Comparison of ENCODE assay signal across 1 cellular context in the genomic region with DNA sequence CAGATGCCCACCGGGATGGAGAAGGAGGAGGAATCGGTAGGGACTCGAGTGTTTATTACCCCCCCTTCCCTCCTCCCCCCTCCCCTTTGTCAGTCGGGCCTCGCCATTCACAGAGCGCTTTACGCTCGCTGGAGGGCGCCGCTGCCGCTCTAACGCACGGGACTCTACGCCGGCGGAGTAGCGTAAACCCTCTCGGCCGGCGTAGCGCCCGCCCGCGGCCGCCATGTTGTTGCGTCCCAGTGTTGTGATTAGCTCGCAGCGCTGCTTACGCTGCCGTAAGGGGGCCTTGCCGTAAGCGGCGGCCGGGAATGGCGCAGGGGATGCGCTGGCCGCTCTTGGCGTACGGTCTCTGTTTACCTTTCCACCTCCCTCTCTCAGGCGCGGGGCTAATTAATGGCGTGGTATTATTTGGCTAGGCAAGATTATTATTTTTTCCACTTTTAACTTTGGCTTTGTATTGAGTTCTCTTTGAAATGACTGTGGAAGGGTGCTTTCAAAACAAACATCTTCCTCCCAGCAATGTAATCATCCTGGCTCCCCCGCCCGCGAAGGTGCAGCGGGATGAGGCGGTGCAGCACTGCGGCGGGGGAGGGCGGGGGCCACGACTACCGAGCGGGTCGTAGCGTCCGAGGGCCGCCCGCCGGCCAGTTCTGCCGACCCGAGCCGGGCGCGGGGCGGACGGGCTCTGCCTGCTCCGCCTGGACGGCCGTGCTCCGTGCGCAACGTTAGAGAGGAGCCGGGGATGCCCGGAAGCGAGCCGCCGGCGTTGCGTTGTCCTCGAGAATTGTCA.
TF ChIP-seq lines count a peak whose summit lies in the region.

No MANE protein-coding gene starts in this region.

TF ChIP-seq in K562, 482 proteins besides CTCF, POLR2A, EP300 and RAD21 (continued from another document and continues in another):
- TF ChIP-seq C11orf30 (IDR thresholded peaks at IDR 0.05; ENCODE audit: low read depth), result no peak
- TF ChIP-seq CCAR2 (IDR thresholded peaks at IDR 0.05; ENCODE audit: low read depth, low read length), result no peak
- TF ChIP-seq EP400 (IDR thresholded peaks at IDR 0.05), result peak; percentile 84
- TF ChIP-seq ESRRA (IDR thresholded peaks at IDR 0.05; ENCODE audit: borderline replicate concordance, low read depth), result peak; percentile 72; the same call in 1 of the 2 replicates
- no peak for TF ChIP-seq SMAD1 (IDR thresholded peaks at IDR 0.05; ENCODE audit: low read depth, low read length, partially characterized antibody)
- TF ChIP-seq, protein P1, sequence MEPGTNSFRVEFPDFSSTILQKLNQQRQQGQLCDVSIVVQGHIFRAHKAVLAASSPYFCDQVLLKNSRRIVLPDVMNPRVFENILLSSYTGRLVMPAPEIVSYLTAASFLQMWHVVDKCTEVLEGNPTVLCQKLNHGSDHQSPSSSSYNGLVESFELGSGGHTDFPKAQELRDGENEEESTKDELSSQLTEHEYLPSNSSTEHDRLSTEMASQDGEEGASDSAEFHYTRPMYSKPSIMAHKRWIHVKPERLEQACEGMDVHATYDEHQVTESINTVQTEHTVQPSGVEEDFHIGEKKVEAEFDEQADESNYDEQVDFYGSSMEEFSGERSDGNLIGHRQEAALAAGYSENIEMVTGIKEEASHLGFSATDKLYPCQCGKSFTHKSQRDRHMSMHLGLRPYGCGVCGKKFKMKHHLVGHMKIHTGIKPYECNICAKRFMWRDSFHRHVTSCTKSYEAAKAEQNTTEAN (CRISPR knock-in tag; IDR thresholded peaks at IDR 0.05), result no peak
- no peak for TF ChIP-seq FOS (IDR thresholded peaks at IDR 0.05; ENCODE audit: extremely low read depth, insufficient read length)
- TF ChIP-seq ZNF263 (CRISPR knock-in tag; IDR thresholded peaks at IDR 0.05; ENCODE audit: borderline replicate concordance), result peak; percentile 73
- no peak for TF ChIP-seq SMARCC2 (IDR thresholded peaks at IDR 0.05; ENCODE audit: low read depth)
- no peak for TF ChIP-seq ZZZ3 (IDR thresholded peaks at IDR 0.05)
- TF ChIP-seq IFI16 (CRISPR knock-in tag; IDR thresholded peaks at IDR 0.05), result no peak
- TF ChIP-seq, protein P2, sequence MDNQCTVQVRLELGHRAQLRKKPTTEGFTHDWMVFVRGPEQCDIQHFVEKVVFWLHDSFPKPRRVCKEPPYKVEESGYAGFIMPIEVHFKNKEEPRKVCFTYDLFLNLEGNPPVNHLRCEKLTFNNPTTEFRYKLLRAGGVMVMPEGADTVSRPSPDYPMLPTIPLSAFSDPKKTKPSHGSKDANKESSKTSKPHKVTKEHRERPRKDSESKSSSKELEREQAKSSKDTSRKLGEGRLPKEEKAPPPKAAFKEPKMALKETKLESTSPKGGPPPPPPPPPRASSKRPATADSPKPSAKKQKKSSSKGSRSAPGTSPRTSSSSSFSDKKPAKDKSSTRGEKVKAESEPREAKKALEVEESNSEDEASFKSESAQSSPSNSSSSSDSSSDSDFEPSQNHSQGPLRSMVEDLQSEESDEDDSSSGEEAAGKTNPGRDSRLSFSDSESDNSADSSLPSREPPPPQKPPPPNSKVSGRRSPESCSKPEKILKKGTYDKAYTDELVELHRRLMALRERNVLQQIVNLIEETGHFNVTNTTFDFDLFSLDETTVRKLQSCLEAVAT (IDR thresholded peaks at IDR 0.05), result no peak
- TF ChIP-seq RBM34 (IDR thresholded peaks at IDR 0.05; ENCODE audit: borderline replicate concordance, insufficient read depth, low read length), result 0 out of 2 replicates have a peak, but pooled peaks have one; percentile 42
- peak; percentile 71 for TF ChIP-seq CREM (IDR thresholded peaks at IDR 0.05; ENCODE audit: low read depth)
- no peak for TF ChIP-seq HSF4 (CRISPR knock-in tag; IDR thresholded peaks at IDR 0.05; ENCODE audit: borderline replicate concordance)
- no peak for TF ChIP-seq IRF2 (CRISPR knock-in tag; IDR thresholded peaks at IDR 0.05)
- no peak for TF ChIP-seq FOXA1 (IDR thresholded peaks at IDR 0.05; ENCODE audit: borderline replicate concordance)
- TF ChIP-seq HNRNPL (IDR thresholded peaks at IDR 0.05; ENCODE audit: low read depth, low read length), result peak; percentile 100
- TF ChIP-seq, protein P3, sequence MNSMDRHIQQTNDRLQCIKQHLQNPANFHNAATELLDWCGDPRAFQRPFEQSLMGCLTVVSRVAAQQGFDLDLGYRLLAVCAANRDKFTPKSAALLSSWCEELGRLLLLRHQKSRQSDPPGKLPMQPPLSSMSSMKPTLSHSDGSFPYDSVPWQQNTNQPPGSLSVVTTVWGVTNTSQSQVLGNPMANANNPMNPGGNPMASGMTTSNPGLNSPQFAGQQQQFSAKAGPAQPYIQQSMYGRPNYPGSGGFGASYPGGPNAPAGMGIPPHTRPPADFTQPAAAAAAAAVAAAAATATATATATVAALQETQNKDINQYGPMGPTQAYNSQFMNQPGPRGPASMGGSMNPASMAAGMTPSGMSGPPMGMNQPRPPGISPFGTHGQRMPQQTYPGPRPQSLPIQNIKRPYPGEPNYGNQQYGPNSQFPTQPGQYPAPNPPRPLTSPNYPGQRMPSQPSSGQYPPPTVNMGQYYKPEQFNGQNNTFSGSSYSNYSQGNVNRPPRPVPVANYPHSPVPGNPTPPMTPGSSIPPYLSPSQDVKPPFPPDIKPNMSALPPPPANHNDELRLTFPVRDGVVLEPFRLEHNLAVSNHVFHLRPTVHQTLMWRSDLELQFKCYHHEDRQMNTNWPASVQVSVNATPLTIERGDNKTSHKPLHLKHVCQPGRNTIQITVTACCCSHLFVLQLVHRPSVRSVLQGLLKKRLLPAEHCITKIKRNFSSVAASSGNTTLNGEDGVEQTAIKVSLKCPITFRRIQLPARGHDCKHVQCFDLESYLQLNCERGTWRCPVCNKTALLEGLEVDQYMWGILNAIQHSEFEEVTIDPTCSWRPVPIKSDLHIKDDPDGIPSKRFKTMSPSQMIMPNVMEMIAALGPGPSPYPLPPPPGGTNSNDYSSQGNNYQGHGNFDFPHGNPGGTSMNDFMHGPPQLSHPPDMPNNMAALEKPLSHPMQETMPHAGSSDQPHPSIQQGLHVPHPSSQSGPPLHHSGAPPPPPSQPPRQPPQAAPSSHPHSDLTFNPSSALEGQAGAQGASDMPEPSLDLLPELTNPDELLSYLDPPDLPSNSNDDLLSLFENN (IDR thresholded peaks at IDR 0.05; ENCODE audit: low read depth in 2 of 2, low read length in 2 of 2), result peak in 1 of 2 experiments; percentile 71; a peak in 1 of 4 replicates
- no peak for TF ChIP-seq MCM2 (IDR thresholded peaks at IDR 0.05; ENCODE audit: low read depth)
- TF ChIP-seq, protein P4, sequence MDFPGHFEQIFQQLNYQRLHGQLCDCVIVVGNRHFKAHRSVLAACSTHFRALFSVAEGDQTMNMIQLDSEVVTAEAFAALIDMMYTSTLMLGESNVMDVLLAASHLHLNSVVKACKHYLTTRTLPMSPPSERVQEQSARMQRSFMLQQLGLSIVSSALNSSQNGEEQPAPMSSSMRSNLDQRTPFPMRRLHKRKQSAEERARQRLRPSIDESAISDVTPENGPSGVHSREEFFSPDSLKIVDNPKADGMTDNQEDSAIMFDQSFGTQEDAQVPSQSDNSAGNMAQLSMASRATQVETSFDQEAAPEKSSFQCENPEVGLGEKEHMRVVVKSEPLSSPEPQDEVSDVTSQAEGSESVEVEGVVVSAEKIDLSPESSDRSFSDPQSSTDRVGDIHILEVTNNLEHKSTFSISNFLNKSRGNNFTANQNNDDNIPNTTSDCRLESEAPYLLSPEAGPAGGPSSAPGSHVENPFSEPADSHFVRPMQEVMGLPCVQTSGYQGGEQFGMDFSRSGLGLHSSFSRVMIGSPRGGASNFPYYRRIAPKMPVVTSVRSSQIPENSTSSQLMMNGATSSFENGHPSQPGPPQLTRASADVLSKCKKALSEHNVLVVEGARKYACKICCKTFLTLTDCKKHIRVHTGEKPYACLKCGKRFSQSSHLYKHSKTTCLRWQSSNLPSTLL (IDR thresholded peaks at IDR 0.05), result no peak
- TF ChIP-seq PML (IDR thresholded peaks at IDR 0.05; ENCODE audit: low read length), result peak; percentile 54
- peak; percentile 38 to 96 for TF ChIP-seq MAZ (CRISPR knock-in tag; conservative IDR thresholded peaks at IDR 0.05 in 1 of 2, IDR thresholded peaks at IDR 0.05 in 1 of 2)
- no peak for TF ChIP-seq SMARCB1 (IDR thresholded peaks at IDR 0.05; ENCODE audit: insufficient read length, low read depth)
- TF ChIP-seq, protein P5, sequence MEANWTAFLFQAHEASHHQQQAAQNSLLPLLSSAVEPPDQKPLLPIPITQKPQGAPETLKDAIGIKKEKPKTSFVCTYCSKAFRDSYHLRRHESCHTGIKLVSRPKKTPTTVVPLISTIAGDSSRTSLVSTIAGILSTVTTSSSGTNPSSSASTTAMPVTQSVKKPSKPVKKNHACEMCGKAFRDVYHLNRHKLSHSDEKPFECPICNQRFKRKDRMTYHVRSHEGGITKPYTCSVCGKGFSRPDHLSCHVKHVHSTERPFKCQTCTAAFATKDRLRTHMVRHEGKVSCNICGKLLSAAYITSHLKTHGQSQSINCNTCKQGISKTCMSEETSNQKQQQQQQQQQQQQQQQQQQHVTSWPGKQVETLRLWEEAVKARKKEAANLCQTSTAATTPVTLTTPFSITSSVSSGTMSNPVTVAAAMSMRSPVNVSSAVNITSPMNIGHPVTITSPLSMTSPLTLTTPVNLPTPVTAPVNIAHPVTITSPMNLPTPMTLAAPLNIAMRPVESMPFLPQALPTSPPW (CRISPR knock-in tag; IDR thresholded peaks at IDR 0.05), result no peak
- TF ChIP-seq, protein P6, sequence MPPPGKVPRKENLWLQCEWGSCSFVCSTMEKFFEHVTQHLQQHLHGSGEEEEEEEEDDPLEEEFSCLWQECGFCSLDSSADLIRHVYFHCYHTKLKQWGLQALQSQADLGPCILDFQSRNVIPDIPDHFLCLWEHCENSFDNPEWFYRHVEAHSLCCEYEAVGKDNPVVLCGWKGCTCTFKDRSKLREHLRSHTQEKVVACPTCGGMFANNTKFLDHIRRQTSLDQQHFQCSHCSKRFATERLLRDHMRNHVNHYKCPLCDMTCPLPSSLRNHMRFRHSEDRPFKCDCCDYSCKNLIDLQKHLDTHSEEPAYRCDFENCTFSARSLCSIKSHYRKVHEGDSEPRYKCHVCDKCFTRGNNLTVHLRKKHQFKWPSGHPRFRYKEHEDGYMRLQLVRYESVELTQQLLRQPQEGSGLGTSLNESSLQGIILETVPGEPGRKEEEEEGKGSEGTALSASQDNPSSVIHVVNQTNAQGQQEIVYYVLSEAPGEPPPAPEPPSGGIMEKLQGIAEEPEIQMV (tag; conservative IDR thresholded peaks at IDR 0.05; ENCODE audit: low read depth), result 0 out of 2 replicates have a peak, but pooled peaks have one; percentile 15
- no peak for TF ChIP-seq TGIF2 (CRISPR knock-in tag; IDR thresholded peaks at IDR 0.05)
- TF ChIP-seq CBX2 (IDR thresholded peaks at IDR 0.05; ENCODE audit: insufficient read depth, low read length, poor library complexity, severe bottlenecking), result no peak
- no peak for TF ChIP-seq TRIM24 (IDR thresholded peaks at IDR 0.05)
- TF ChIP-seq SAFB (IDR thresholded peaks at IDR 0.05; ENCODE audit: borderline replicate concordance, low read depth, low read length), result no peak
- TF ChIP-seq ZNF274 (IDR thresholded peaks at IDR 0.05; ENCODE audit: borderline replicate concordance, low read depth, low read length), result 0 out of 2 replicates have a peak, but pooled peaks have one; percentile 45
- TF ChIP-seq HLTF (IDR thresholded peaks at IDR 0.05), result no peak
- no peak for TF ChIP-seq ZNF586 (CRISPR knock-in tag; conservative IDR thresholded peaks at IDR 0.05)
- no peak for TF ChIP-seq HMG20B (CRISPR knock-in tag; IDR thresholded peaks at IDR 0.05)
- TF ChIP-seq TFAM (CRISPR knock-in tag; conservative IDR thresholded peaks at IDR 0.05), result no peak
- TF ChIP-seq ZNF696 (CRISPR knock-in tag; conservative IDR thresholded peaks at IDR 0.05), result no peak
- no peak for TF ChIP-seq DACH1 (IDR thresholded peaks at IDR 0.05; ENCODE audit: partially characterized antibody)
- no peak; the same call in 1 of the 2 replicates for TF ChIP-seq ZNF197 (CRISPR knock-in tag; IDR thresholded peaks at IDR 0.05; ENCODE audit: low read depth)
- TF ChIP-seq SRSF9 (IDR thresholded peaks at IDR 0.05; ENCODE audit: borderline replicate concordance, low read depth, low read length), result no peak
- TF ChIP-seq PCBP2 (IDR thresholded peaks at IDR 0.05; ENCODE audit: low read depth, low read length, poor library complexity, severe bottlenecking), result no peak
- TF ChIP-seq HDAC6 (IDR thresholded peaks at IDR 0.05; ENCODE audit: low read depth, low read length), result no peak
- TF ChIP-seq NR1H2 (CRISPR knock-in tag; IDR thresholded peaks at IDR 0.05), result no peak
- no peak for TF ChIP-seq ZNF239 (CRISPR knock-in tag; IDR thresholded peaks at IDR 0.05)
- TF ChIP-seq SREBF2 (CRISPR knock-in tag; IDR thresholded peaks at IDR 0.05), result no peak
- TF ChIP-seq MAFK (IDR thresholded peaks at IDR 0.05; ENCODE audit: low read length), result no peak
- TF ChIP-seq, protein P7, sequence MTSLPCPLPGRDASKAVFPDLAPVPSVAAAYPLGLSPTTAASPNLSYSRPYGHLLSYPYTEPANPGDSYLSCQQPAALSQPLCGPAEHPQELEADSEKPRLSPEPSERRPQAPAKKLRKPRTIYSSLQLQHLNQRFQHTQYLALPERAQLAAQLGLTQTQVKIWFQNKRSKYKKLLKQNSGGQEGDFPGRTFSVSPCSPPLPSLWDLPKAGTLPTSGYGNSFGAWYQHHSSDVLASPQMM (CRISPR knock-in tag; IDR thresholded peaks at IDR 0.05), result no peak
- TF ChIP-seq, protein P8, sequence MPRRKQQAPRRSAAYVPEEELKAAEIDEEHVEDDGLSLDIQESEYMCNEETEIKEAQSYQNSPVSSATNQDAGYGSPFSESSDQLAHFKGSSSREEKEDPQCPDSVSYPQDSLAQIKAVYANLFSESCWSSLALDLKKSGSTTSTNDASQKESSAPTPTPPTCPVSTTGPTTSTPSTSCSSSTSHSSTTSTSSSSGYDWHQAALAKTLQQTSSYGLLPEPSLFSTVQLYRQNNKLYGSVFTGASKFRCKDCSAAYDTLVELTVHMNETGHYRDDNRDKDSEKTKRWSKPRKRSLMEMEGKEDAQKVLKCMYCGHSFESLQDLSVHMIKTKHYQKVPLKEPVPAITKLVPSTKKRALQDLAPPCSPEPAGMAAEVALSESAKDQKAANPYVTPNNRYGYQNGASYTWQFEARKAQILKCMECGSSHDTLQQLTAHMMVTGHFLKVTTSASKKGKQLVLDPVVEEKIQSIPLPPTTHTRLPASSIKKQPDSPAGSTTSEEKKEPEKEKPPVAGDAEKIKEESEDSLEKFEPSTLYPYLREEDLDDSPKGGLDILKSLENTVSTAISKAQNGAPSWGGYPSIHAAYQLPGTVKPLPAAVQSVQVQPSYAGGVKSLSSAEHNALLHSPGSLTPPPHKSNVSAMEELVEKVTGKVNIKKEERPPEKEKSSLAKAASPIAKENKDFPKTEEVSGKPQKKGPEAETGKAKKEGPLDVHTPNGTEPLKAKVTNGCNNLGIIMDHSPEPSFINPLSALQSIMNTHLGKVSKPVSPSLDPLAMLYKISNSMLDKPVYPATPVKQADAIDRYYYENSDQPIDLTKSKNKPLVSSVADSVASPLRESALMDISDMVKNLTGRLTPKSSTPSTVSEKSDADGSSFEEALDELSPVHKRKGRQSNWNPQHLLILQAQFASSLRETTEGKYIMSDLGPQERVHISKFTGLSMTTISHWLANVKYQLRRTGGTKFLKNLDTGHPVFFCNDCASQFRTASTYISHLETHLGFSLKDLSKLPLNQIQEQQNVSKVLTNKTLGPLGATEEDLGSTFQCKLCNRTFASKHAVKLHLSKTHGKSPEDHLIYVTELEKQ (CRISPR knock-in tag; IDR thresholded peaks at IDR 0.05), result no peak
- TF ChIP-seq HDGF (IDR thresholded peaks at IDR 0.05), result no peak
- peak; percentile 43 for TF ChIP-seq MXI1 (IDR thresholded peaks at IDR 0.05; ENCODE audit: low read depth, low read length)
- TF ChIP-seq ZNF384 (IDR thresholded peaks at IDR 0.05; ENCODE audit: low read depth, low read length), result no peak
- no peak for TF ChIP-seq MED1 (CRISPR knock-in tag; IDR thresholded peaks at IDR 0.05; ENCODE audit: borderline replicate concordance)
- no peak for TF ChIP-seq EGR1 (conservative IDR thresholded peaks at IDR 0.05)
